Comparison of ENCODE assay signal across 17 cellular contexts in the genomic region with DNA sequence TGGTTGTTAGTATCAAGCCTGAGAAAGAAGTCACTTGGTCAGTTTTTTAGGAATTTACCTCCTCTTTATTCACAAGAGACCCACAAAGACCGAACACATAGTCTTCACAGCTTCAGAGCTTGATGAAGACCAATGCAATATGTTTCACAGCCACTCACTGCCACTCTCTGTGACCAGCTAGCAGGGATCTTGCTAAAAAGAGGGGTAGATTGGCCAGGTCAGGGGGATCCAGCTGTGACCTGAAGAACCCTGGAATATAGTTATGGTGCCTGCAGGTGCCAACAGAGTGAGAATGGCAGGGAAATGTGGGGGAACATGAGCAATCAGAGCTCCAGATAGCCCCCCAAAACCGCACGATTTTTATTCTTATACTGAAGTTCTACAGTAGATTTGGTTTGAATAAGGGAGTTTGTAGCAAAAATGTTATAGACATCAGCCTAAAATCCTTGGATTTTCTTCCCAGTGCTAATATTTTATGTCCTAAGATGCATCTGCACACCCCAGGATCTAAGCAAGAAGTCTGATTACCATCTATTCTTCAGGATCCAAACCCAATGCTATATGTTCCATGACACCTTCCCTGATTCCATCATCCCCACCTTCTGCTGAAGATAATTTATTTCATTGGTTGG. TPM values are rescaled to one million over a fixed set of nuclear protein-coding genes. Genes with fewer than 3 reads are reported as not detected.
"Had no signal": no experiment of that assay in that cellular context is flagged by ENCODE, and none has a peak within 500 bp of the region (broad histone marks: within the 10 kb centered on the region; RNA-seq: fewer than 3 reads in every experiment).

No MANE protein-coding gene starts in this region.

- H3K27ac ChIP-seq: gastroesophageal sphincter, left ventricle myocardium inferior, psoas muscle, testis had no signal

- H3K36me3 ChIP-seq: gastroesophageal sphincter, left ventricle myocardium inferior had no signal

- ATAC-seq: activated CD8-positive, alpha-beta T cell treated with anti-CD3 and anti-CD28 coated beads, Interleukin-2, amount 10 ng/mL, durations not matched to agents 7 days and 5 days; gastroesophageal sphincter; psoas muscle; sciatic nerve had no signal

- H3K9me3 ChIP-seq: gastroesophageal sphincter, left ventricle myocardium inferior, psoas muscle, spleen, testis had no signal

- DNase-seq: activated CD8-positive, alpha-beta T cell treated with anti-CD3 and anti-CD28 coated beads, Interleukin-2, amount 10 ng/mL, durations not matched to agents 7 days and 5 days; activated effector memory CD4-positive, alpha-beta T cell treated with Interleukin-2 at 50 U/mL for 16 hours; anterior cingulate cortex; cerebellar nuclear complex; dermis blood vessel endothelial cell; left ventricle myocardium inferior; mesenchymal stem cell; nephron progenitor cell; psoas muscle; spleen; stimulated activated naive CD8-positive, alpha-beta T cell treated with anti-CD3 and anti-CD28 coated beads, Interleukin-15, Interleukin-2, amounts not matched to agents 100 U/mL and 50 U/mL, for 24 hours; testis had no signal

- FAIRE-seq: keratinocyte had no signal

- H3K27me3 ChIP-seq: gastroesophageal sphincter, spleen, testis had no signal

- H3K4me1 ChIP-seq: left ventricle myocardium inferior, psoas muscle, testis had no signal

- H3K4me3 ChIP-seq: gastroesophageal sphincter, left ventricle myocardium inferior, psoas muscle, spleen, testis had no signal

RNA-seq across cellular contexts. Expression of gene POU2AF1, which starts 8.7 kb away (rescaled TPM):
- total RNA-seq: dermis blood vessel endothelial cell, epithelial cell of proximal tubule, osteoblast had no signal
- polyA plus RNA-seq: keratinocyte had no signal
